In genomic region chr3:1693145-1693544, GRCh38 we compare ENCODE assay signal across 15 cellular contexts.
"Had no signal": no experiment of that assay in that cellular context is flagged by ENCODE, and none has a peak within 500 bp of the region (broad histone marks: within the 10 kb centered on the region; RNA-seq: fewer than 3 reads in every experiment).

No MANE protein-coding gene starts in this region.

- H3K36me3 ChIP-seq: heart left ventricle, lower lobe of right lung, prostate gland, transverse colon had no signal

- H3K4me3 ChIP-seq: heart left ventricle, lower lobe of right lung, prostate gland, skin epidermis, transverse colon had no signal

- H3K4me1 ChIP-seq: heart left ventricle, lower lobe of right lung, prostate gland, transverse colon had no signal

- DNase-seq: activated CD4-positive, alpha-beta T cell treated with anti-CD3 and anti-CD28 coated beads, Interleukin-2, amount 50 U/mL, for 1 hour; activated naive CD8-positive, alpha-beta T cell treated with anti-CD3 and anti-CD28 coated beads, Interleukin-2, amount 10 ng/mL, durations not matched to agents 7 days and 5 days; cerebellar nuclear complex; effector CD8-positive, alpha-beta T cell; foreskin melanocyte; heart left ventricle; immature natural killer cell; lower lobe of right lung; right cardiac atrium; stimulated activated CD4-positive, alpha-beta T cell treated with anti-CD3 and anti-CD28 coated beads, Interleukin-4, amount 100 ng/mL, for 24 hours; stimulated activated naive CD4-positive, alpha-beta T cell; transverse colon had no signal

- ATAC-seq: activated CD4-positive, CD25-positive, alpha-beta regulatory T cell treated with anti-CD3 and anti-CD28 coated beads, Interleukin-2, amount 50 U/mL, for 24 hours; heart left ventricle; lower lobe of right lung; right cardiac atrium had no signal

- H3K27ac ChIP-seq: heart left ventricle, lower lobe of right lung, prostate gland, skin epidermis, transverse colon had no signal

- H3K27me3 ChIP-seq: heart left ventricle, transverse colon had no signal

- H3K9me3 ChIP-seq: lower lobe of right lung, prostate gland, transverse colon had no signal
